15 cellular contexts compared by ENCODE assay signal in the genomic region with DNA sequence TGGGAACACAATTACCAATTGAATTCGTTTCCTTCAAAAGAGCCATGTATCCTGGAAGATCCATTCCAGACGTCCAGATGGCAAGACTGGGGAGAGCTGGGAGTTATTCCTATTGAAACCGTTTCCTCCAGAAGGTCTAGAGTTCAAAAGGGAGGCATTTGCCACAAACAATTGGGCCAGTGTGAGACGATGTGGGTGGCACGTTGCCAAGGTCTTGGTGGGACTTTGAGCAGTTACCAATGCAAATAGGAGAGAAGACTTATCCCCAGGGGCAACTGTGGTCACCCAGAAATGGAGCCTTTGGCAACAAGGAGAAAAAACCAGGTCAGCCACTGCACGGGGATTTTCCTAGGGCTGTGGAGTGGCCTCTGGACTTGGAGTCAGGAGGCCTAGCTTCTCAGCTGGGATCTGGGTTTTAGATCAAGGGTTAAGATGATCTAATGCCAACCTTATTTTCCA.
DNase-seq lines count a peak whose midpoint lies in the region; ATAC-seq and TF ChIP-seq lines count a peak whose summit lies in the region.
"Had no signal": no experiment of that assay in that cellular context is flagged by ENCODE, and none has a peak within 500 bp of the region (broad histone marks: within the 10 kb centered on the region; RNA-seq: fewer than 3 reads in every experiment).

No MANE protein-coding gene starts in this region.

- H3K4me3 ChIP-seq in fibroblast of mammary gland (ENCODE audit: control insufficient read depth, low read depth, low read length), result no peak overlapping the region
- H3K4me3 ChIP-seq: esophagus muscularis mucosa had no signal

- DNase-seq in DMS79 treated with DMSO at 0.1 percent for 48 hours (lab: John Stamatoyannopoulos, UW) (peak; percentile 18), NCI-H526 treated with DMSO at 0.1 percent for 48 hours (lab: John Stamatoyannopoulos, UW) (peak; percentile 85), fibroblast of mammary gland (ENCODE audit: low read depth) (peak; percentile 25), pons (ENCODE audit: low spot score) (peak; percentile 70), OCI-M1 (lab: John Stamatoyannopoulos, UW) (no peak)
- no peak for DNase-seq in activated T-cell treated with anti-CD3 and anti-CD28 coated beads, Interleukin-2, amount 50 U/mL, for 24 hours
- DNase-seq: activated CD4-positive, alpha-beta T cell treated with anti-CD3 and anti-CD28 coated beads, Interleukin-2, amount 10 ng/mL, durations not matched to agents 24 days and 14 days; activated gamma-delta T cell; central memory CD4-positive, alpha-beta T cell; immature natural killer cell; nephron progenitor cell; SK-N-SH had no signal

- no peak overlapping the region for H3K4me3 Mint-ChIP-seq in activated T-cell treated with anti-CD3 and anti-CD28 coated beads, Interleukin-2, amount 50 U/mL, for 24 hours
- H3K4me3 Mint-ChIP-seq: activated CD4-positive, alpha-beta T cell treated with anti-CD3 and anti-CD28 coated beads, Interleukin-2, amount 10 ng/mL, durations not matched to agents 24 days and 14 days; immature natural killer cell; nephron progenitor cell had no signal

- no peak for TF ChIP-seq CTCF in fibroblast of mammary gland (conservative IDR thresholded peaks at IDR 0.05; ENCODE audit: control insufficient read depth, insufficient read depth, low read depth, low read length)

- ATAC-seq in GM21717 (IDR thresholded peaks at IDR 0.05; ENCODE audit: unreplicated experiment) (no peak), GM21529 (IDR thresholded peaks at IDR 0.05; ENCODE audit: unreplicated experiment) (no peak)

- H3K27ac Mint-ChIP-seq in activated T-cell treated with anti-CD3 and anti-CD28 coated beads, Interleukin-2, amount 50 U/mL, for 24 hours, result no peak overlapping the region
- H3K27ac Mint-ChIP-seq: activated CD4-positive, alpha-beta T cell treated with anti-CD3 and anti-CD28 coated beads, Interleukin-2, amount 10 ng/mL, durations not matched to agents 24 days and 14 days; immature natural killer cell; nephron progenitor cell had no signal

- H3K9me3 Mint-ChIP-seq in activated T-cell treated with anti-CD3 and anti-CD28 coated beads, Interleukin-2, amount 50 U/mL, for 24 hours, result no peaks in the 10 kb centered on the region
- H3K9me3 Mint-ChIP-seq: activated CD4-positive, alpha-beta T cell treated with anti-CD3 and anti-CD28 coated beads, Interleukin-2, amount 10 ng/mL, durations not matched to agents 24 days and 14 days; immature natural killer cell; nephron progenitor cell had no signal

- H3K36me3 Mint-ChIP-seq in activated T-cell treated with anti-CD3 and anti-CD28 coated beads, Interleukin-2, amount 50 U/mL, for 24 hours (ENCODE audit: low read depth), result no peaks in the 10 kb centered on the region
- H3K36me3 Mint-ChIP-seq: immature natural killer cell had no signal

- H3K4me1 Mint-ChIP-seq in activated T-cell treated with anti-CD3 and anti-CD28 coated beads, Interleukin-2, amount 50 U/mL, for 24 hours (ENCODE audit: low read depth), result peaks cover 8% of the 10 kb centered on the region

- H3K27me3 Mint-ChIP-seq in activated T-cell treated with anti-CD3 and anti-CD28 coated beads, Interleukin-2, amount 50 U/mL, for 24 hours, result peaks cover 12% of the 10 kb centered on the region

Comparison
In these comparisons a context has a peak if more than half of its experiments do, and no peak if none do; other contexts are left out.
1. DNase-seq: peak in DMS79 treated with DMSO at 0.1 percent for 48 hours (single experiment), NCI-H526 treated with DMSO at 0.1 percent for 48 hours (single experiment), fibroblast of mammary gland (single experiment) and pons (single experiment); none in activated T-cell treated with anti-CD3 and anti-CD28 coated beads, Interleukin-2, amount 50 U/mL, for 24 hours (single experiment) and OCI-M1 (single experiment).